ENCODE assay signal across 1 cellular context in the genomic region with DNA sequence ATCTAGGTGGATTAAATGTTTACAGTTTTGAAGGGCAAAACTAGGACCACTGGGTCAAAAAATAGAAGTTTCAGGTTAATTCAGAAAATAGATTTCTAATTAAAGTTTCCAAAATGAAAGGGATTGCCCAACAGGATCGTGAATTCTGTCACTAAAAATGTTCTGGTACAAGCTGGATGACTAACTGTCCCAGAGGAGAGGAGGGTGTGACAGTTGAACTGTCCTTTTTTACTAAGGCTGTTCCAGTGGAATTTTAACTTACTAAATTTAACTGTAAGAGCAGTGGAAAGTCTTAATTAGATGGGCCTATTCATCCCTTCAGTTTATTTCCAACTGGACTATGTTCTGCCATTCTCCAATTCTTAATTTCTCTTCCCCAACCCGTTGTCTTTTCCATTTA.
TF ChIP-seq lines count a peak whose summit lies in the region.

No MANE protein-coding gene starts in this region.

TF ChIP-seq in SK-N-SH treated with all-trans-retinoic acid at 6 μM for 48 hours, 23 proteins besides CTCF, POLR2A, EP300 and RAD21 (continued from another document):
- TF ChIP-seq, protein P1, sequence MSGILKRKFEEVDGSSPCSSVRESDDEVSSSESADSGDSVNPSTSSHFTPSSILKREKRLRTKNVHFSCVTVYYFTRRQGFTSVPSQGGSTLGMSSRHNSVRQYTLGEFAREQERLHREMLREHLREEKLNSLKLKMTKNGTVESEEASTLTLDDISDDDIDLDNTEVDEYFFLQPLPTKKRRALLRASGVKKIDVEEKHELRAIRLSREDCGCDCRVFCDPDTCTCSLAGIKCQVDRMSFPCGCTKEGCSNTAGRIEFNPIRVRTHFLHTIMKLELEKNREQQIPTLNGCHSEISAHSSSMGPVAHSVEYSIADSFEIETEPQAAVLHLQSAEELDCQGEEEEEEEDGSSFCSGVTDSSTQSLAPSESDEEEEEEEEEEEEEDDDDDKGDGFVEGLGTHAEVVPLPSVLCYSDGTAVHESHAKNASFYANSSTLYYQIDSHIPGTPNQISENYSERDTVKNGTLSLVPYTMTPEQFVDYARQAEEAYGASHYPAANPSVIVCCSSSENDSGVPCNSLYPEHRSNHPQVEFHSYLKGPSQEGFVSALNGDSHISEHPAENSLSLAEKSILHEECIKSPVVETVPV (CRISPR knock-in tag; IDR thresholded peaks at IDR 0.05) = no peak
- no peak for TF ChIP-seq RARB (CRISPR knock-in tag; IDR thresholded peaks at IDR 0.05)
- TF ChIP-seq, protein P2, sequence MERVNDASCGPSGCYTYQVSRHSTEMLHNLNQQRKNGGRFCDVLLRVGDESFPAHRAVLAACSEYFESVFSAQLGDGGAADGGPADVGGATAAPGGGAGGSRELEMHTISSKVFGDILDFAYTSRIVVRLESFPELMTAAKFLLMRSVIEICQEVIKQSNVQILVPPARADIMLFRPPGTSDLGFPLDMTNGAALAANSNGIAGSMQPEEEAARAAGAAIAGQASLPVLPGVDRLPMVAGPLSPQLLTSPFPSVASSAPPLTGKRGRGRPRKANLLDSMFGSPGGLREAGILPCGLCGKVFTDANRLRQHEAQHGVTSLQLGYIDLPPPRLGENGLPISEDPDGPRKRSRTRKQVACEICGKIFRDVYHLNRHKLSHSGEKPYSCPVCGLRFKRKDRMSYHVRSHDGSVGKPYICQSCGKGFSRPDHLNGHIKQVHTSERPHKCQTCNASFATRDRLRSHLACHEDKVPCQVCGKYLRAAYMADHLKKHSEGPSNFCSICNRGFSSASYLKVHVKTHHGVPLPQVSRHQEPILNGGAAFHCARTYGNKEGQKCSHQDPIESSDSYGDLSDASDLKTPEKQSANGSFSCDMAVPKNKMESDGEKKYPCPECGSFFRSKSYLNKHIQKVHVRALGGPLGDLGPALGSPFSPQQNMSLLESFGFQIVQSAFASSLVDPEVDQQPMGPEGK (CRISPR knock-in tag; IDR thresholded peaks at IDR 0.05; ENCODE audit: borderline replicate concordance) = no peak
- TF ChIP-seq OSR1 (CRISPR knock-in tag; IDR thresholded peaks at IDR 0.05) = no peak
- no peak for TF ChIP-seq ZFP30 (CRISPR knock-in tag; IDR thresholded peaks at IDR 0.05)
- TF ChIP-seq ZFP3 (CRISPR knock-in tag; IDR thresholded peaks at IDR 0.05) = no peak
- TF ChIP-seq BACH2 (CRISPR knock-in tag; IDR thresholded peaks at IDR 0.05; ENCODE audit: borderline replicate concordance) = no peak
- TF ChIP-seq ARNTL (CRISPR knock-in tag; IDR thresholded peaks at IDR 0.05; ENCODE audit: borderline replicate concordance, low read depth) = no peak
- no peak for TF ChIP-seq TOX (CRISPR knock-in tag; IDR thresholded peaks at IDR 0.05; ENCODE audit: borderline replicate concordance)
- TF ChIP-seq ISL1 (CRISPR knock-in tag; IDR thresholded peaks at IDR 0.05) = no peak
- no peak for TF ChIP-seq TCF4 (CRISPR knock-in tag; IDR thresholded peaks at IDR 0.05; ENCODE audit: borderline replicate concordance)
- TF ChIP-seq PPARA (CRISPR knock-in tag; IDR thresholded peaks at IDR 0.05; ENCODE audit: borderline replicate concordance) = no peak
- TF ChIP-seq, protein P3, sequence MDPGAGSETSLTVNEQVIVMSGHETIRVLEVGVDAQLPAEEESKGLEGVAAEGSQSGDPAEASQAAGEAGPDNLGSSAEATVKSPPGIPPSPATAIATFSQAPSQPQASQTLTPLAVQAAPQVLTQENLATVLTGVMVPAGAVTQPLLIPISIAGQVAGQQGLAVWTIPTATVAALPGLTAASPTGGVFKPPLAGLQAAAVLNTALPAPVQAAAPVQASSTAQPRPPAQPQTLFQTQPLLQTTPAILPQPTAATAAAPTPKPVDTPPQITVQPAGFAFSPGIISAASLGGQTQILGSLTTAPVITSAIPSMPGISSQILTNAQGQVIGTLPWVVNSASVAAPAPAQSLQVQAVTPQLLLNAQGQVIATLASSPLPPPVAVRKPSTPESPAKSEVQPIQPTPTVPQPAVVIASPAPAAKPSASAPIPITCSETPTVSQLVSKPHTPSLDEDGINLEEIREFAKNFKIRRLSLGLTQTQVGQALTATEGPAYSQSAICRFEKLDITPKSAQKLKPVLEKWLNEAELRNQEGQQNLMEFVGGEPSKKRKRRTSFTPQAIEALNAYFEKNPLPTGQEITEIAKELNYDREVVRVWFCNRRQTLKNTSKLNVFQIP (CRISPR knock-in tag; IDR thresholded peaks at IDR 0.05; ENCODE audit: borderline replicate concordance, low read depth) = no peak
- TF ChIP-seq, protein P4, sequence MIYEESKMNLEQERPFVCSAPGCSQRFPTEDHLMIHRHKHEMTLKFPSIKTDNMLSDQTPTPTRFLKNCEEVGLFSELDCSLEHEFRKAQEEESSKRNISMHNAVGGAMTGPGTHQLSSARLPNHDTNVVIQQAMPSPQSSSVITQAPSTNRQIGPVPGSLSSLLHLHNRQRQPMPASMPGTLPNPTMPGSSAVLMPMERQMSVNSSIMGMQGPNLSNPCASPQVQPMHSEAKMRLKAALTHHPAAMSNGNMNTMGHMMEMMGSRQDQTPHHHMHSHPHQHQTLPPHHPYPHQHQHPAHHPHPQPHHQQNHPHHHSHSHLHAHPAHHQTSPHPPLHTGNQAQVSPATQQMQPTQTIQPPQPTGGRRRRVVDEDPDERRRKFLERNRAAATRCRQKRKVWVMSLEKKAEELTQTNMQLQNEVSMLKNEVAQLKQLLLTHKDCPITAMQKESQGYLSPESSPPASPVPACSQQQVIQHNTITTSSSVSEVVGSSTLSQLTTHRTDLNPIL (CRISPR knock-in tag; IDR thresholded peaks at IDR 0.05; ENCODE audit: low read depth) = no peak
- TF ChIP-seq CSDC2 (CRISPR knock-in tag; IDR thresholded peaks at IDR 0.05) = no peak
